Comparison of ENCODE assay signal across 19 cellular contexts in the genomic region with DNA sequence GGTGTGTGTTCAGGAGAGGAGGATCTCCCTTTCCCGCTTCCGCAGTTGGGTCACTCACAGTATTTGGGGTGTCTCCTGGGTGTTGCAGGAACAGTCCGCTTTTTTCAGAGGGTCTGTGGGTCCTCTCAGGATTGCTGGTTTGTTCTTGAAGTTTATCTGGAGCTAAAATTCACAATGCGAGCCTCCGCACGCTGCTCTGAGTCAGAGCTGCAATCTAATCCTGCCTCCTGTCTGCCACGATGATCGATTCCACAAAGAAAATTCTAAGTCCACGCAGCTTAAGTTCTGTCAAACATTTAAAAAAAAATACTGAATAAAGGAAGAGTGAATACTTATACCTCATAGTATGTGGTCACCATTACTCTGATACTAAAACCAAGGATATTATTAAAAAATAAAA.
DNase-seq lines count a peak whose midpoint lies in the region; ATAC-seq, FAIRE-seq and TF ChIP-seq lines count a peak whose summit lies in the region.
"Had no signal": no experiment of that assay in that cellular context is flagged by ENCODE, and none has a peak within 500 bp of the region (broad histone marks: within the 10 kb centered on the region; RNA-seq: fewer than 3 reads in every experiment).

No MANE protein-coding gene starts in this region.

- TF ChIP-seq CTCF in GM23338 (conservative IDR thresholded peaks at IDR 0.05; ENCODE audit: low read depth in 2 of 2) (0 out of 4 replicates have a peak, but pooled peaks of 1 of the 2 experiments have one; percentile 7), PC-3 (conservative IDR thresholded peaks at IDR 0.05; ENCODE audit: low read depth, low read length) (no peak), H1 (IDR thresholded peaks at IDR 0.05; ENCODE audit: control extremely low read depth in 1 of 3, insufficient read depth in 1 of 3, low read depth in 1 of 3, low read length in 3 of 3) (no peak), keratinocyte (optimal IDR thresholded peaks at IDR 0.05 in 1 of 3, IDR thresholded peaks at IDR 0.05 in 1 of 3, conservative IDR thresholded peaks at IDR 0.05 in 1 of 3; ENCODE audit: extremely low read depth in 1 of 3, insufficient read depth in 2 of 3, low read length in 3 of 3) (peak in 1 of 3 experiments; percentile 13)

- intact Hi-C loops in PC-3 (cut with micrococcal nuclease) (no loop called here), Right ventricle myocardium inferior (cut with DNase I) (no loop called here)

- no peak overlapping the region for H4K5ac ChIP-seq in H1 (ENCODE audit: insufficient read length, low read depth, low read length)

- H3K27me3 ChIP-seq in GM23338 (ENCODE audit: insufficient read depth) (no peaks in the 10 kb centered on the region), PC-3 (ENCODE audit: low read length) (no peaks in the 10 kb centered on the region), H1 (replicated peaks in 1 of 4; ENCODE audit: control insufficient read depth in 3 of 4, extremely low read depth in 1 of 4, insufficient read depth in 3 of 4, low read length in 3 of 4) (no peaks in the 10 kb centered on the region), keratinocyte (ENCODE audit: control insufficient read depth, extremely low read depth, insufficient read depth, low read length) (no peaks in the 10 kb centered on the region)
- H3K27me3 ChIP-seq: BE2C had no signal

- no peak for FAIRE-seq in H1 (lab: Jason Lieb, UNC)
- peak; percentile 56 for FAIRE-seq in keratinocyte (lab: Jason Lieb, UNC)
- FAIRE-seq: GM19239 had no signal

- no peaks in the 10 kb centered on the region for H3K9me1 ChIP-seq in keratinocyte (ENCODE audit: control insufficient read depth, extremely low read depth, insufficient read depth, low read length)

- no peaks in the 10 kb centered on the region for H3K79me1 ChIP-seq in H1 (ENCODE audit: low read depth, low read length)

- H3K4me1 ChIP-seq in GM23338 (ENCODE audit: insufficient read depth) = peaks cover 4% of the 10 kb centered on the region; the same call in 1 of the 2 replicates
- H3K4me1 ChIP-seq in PC-3 (ENCODE audit: insufficient read depth, low read length) = no peaks in the 10 kb centered on the region
- H3K4me1 ChIP-seq in H1 (replicated peaks in 1 of 4; ENCODE audit: control insufficient read depth in 3 of 4, insufficient read depth in 4 of 4, low read length in 3 of 4) = no peaks in the 10 kb centered on the region; a peak in 1 of 7 replicates
- peaks cover 17% of the 10 kb centered on the region for H3K4me1 ChIP-seq in keratinocyte (ENCODE audit: control insufficient read depth, extremely low read depth, insufficient read depth, low read length)
- H3K4me1 ChIP-seq: BE2C had no signal

- no peak overlapping the region for H3K9ac ChIP-seq in PC-3 (ENCODE audit: low read length)
- H3K9ac ChIP-seq in H1 (replicated peaks in 1 of 4; ENCODE audit: extremely low read depth in 1 of 4, low read depth in 3 of 4, low read length in 3 of 4) = no peak overlapping the region
- H3K9ac ChIP-seq in keratinocyte (ENCODE audit: control insufficient read depth, extremely low read depth, insufficient read depth, low read length) = peak overlapping the region; percentile 44

- WGBS in H1 (ENCODE audit: extremely low coverage in 1 of 2, insufficient coverage in 1 of 2, insufficient read length in 1 of 2, insufficient replicate concordance in 2 of 2, low coverage in 1 of 2, low lambda C conversion rate in 2 of 2, missing lambda C conversion rate in 1 of 2), 2 experiments = 87% methylated on average over 9 of the region's 9 CpGs; no CpG with 5 or more reads in 1 of the 2 experiments

- H2AFZ ChIP-seq in GM23338 (peak overlapping the region; percentile 48), PC-3 (ENCODE audit: low read length) (0 out of 2 replicates have a peak overlapping the region, but pooled peaks have one; percentile 53), H1 (ENCODE audit: low read length) (0 out of 2 replicates have a peak overlapping the region, but pooled peaks have one; percentile 76), keratinocyte (ENCODE audit: control insufficient read depth, low read length) (peak overlapping the region; percentile 74)

- H3K27ac ChIP-seq in GM23338 (ENCODE audit: low read depth) = no peak overlapping the region
- H3K27ac ChIP-seq in PC-3 (ENCODE audit: low read length) = no peak overlapping the region
- H3K27ac ChIP-seq in H1 (ENCODE audit: low read depth, low read length) = no peak overlapping the region
- H3K27ac ChIP-seq in keratinocyte (ENCODE audit: control insufficient read depth, insufficient read depth, low read length) = peak overlapping the region; percentile 61

- CTCF ChIA-PET in PC-3 (lab: Charles Lee) (no interaction called here), H1 (lab: Charles Lee; ENCODE audit: partially characterized antibody) (interaction anchor here (0.6 to 1.2 kb wide), 3 partner anchors 17 to 168 kb away, joined by 3 to 4 read pairs (median 3); no protein-coding TSS in a partner anchor)

- POLR2A ChIA-PET in PC-3 (lab: Charles Lee; ENCODE audit: unreplicated experiment) (no interaction called here), H1 (lab: Charles Lee; ENCODE audit: partially characterized antibody) (no interaction called here)

- no peaks in the 10 kb centered on the region for H3F3A ChIP-seq in GM23338 (replicated peaks; ENCODE audit: low read depth)
- no peaks in the 10 kb centered on the region for H3F3A ChIP-seq in PC-3 (ENCODE audit: low read length, unreplicated experiment)

- ATAC-seq in GM23338 = no peak
- no peak for ATAC-seq in PC-3
- ATAC-seq in Right ventricle myocardium inferior = no peak
- ATAC-seq in HG03097 (IDR thresholded peaks at IDR 0.05; ENCODE audit: low FRiP score, unreplicated experiment) = no peak

- H2BK20ac ChIP-seq in H1 (ENCODE audit: low read length) = no peak overlapping the region

- H3K4me2 ChIP-seq in GM23338 = no peak overlapping the region
- no peak overlapping the region for H3K4me2 ChIP-seq in PC-3 (ENCODE audit: low read length)
- H3K4me2 ChIP-seq in H1 (ENCODE audit: insufficient read depth in 1 of 2, low read depth in 2 of 2, low read length in 2 of 2) = no peak overlapping the region
- peak overlapping the region; percentile 69 for H3K4me2 ChIP-seq in keratinocyte (ENCODE audit: control insufficient read depth, extremely low read depth, insufficient read depth, low read depth, low read length)

- H3K27ac Mint-ChIP-seq in GM23338 = peak overlapping the region; percentile 37; the same call in 1 of the 2 replicates
- no peak overlapping the region for H3K27ac Mint-ChIP-seq in T-helper 2 cell treated with Interferon-gamma antibody and Interleukin-4, amounts not matched to agents 5 μg/mL and 100 μg/mL, for 36 hours
- H3K27ac Mint-ChIP-seq: CD4-positive, alpha-beta T cell had no signal

- no peak overlapping the region for H4K91ac ChIP-seq in H1 (replicated peaks; ENCODE audit: insufficient read length, low read length)

- no peak overlapping the region for H3K18ac ChIP-seq in H1 (ENCODE audit: extremely low read depth, low read length)

- no peaks in the 10 kb centered on the region for H4K20me1 ChIP-seq in GM23338 (replicated peaks; ENCODE audit: insufficient read depth)
- no peaks in the 10 kb centered on the region for H4K20me1 ChIP-seq in PC-3 (ENCODE audit: low read length)
- no peaks in the 10 kb centered on the region for H4K20me1 ChIP-seq in H1 (replicated peaks in 1 of 2; ENCODE audit: control insufficient read depth in 1 of 2, insufficient read depth in 2 of 2, low read length in 2 of 2)
- H4K20me1 ChIP-seq in keratinocyte (ENCODE audit: control insufficient read depth, extremely low read depth, insufficient read depth, low read length) = no peaks in the 10 kb centered on the region

- H4K8ac ChIP-seq in H1 (ENCODE audit: extremely low read depth, insufficient read depth, low read length) = no peak overlapping the region

- peaks cover 8% of the 10 kb centered on the region; the same call in 1 of the 2 replicates for H3K9me2 ChIP-seq in GM23338 (ENCODE audit: insufficient read depth)
- no peaks in the 10 kb centered on the region for H3K9me2 ChIP-seq in PC-3 (replicated peaks; ENCODE audit: low read length)

- no peak overlapping the region for H2BK120ac ChIP-seq in H1 (replicated peaks; ENCODE audit: low read depth, low read length)

- no peaks in the 10 kb centered on the region for H3K79me2 ChIP-seq in GM23338 (replicated peaks; ENCODE audit: insufficient read depth)
- no peaks in the 10 kb centered on the region for H3K79me2 ChIP-seq in PC-3 (ENCODE audit: low read length)
- no peaks in the 10 kb centered on the region for H3K79me2 ChIP-seq in H1 (ENCODE audit: control insufficient read depth in 1 of 2, insufficient read depth in 2 of 2, low read length in 2 of 2)
- no peaks in the 10 kb centered on the region for H3K79me2 ChIP-seq in keratinocyte (ENCODE audit: control insufficient read depth, insufficient read depth, low read length)

- no peak overlapping the region for H2AK5ac ChIP-seq in H1 (ENCODE audit: low read depth, low read length)

- no peak for TF ChIP-seq EP300 in H1 (IDR thresholded peaks at IDR 0.05; ENCODE audit: borderline replicate concordance in 1 of 2, low read depth in 2 of 2, low read length in 2 of 2)

- H2BK15ac ChIP-seq in H1 (ENCODE audit: low read length) = no peak overlapping the region

- H3K4me3 Mint-ChIP-seq in GM23338 = no peak overlapping the region
- H3K4me3 Mint-ChIP-seq in T-helper 2 cell treated with Interferon-gamma antibody and Interleukin-4, amounts not matched to agents 5 μg/mL and 100 μg/mL, for 36 hours = no peak overlapping the region
- H3K4me3 Mint-ChIP-seq: CD4-positive, alpha-beta T cell had no signal

- no peak overlapping the region for H3K23ac ChIP-seq in H1 (ENCODE audit: insufficient read length)

- peaks cover 2% of the 10 kb centered on the region; the same call in 1 of the 3 replicates for H3K9me3 Mint-ChIP-seq in GM23338
- peaks cover 3% of the 10 kb centered on the region for H3K9me3 Mint-ChIP-seq in T-helper 2 cell treated with Interferon-gamma antibody and Interleukin-4, amounts not matched to agents 5 μg/mL and 100 μg/mL, for 36 hours

- no peak overlapping the region for H3K4ac ChIP-seq in H1 (replicated peaks; ENCODE audit: insufficient read length, low read depth, low read length)

- no peaks in the 10 kb centered on the region for H3K36me3 Mint-ChIP-seq in GM23338 (ENCODE audit: low read depth)
- H3K36me3 Mint-ChIP-seq in T-helper 2 cell treated with Interferon-gamma antibody and Interleukin-4, amounts not matched to agents 5 μg/mL and 100 μg/mL, for 36 hours (ENCODE audit: low read depth) = no peaks in the 10 kb centered on the region

- H3K36me3 ChIP-seq in GM23338 (ENCODE audit: insufficient read depth) (no peaks in the 10 kb centered on the region), PC-3 (ENCODE audit: low read depth, low read length) (no peaks in the 10 kb centered on the region), H1 (ENCODE audit: control insufficient read depth in 2 of 4, insufficient read depth in 4 of 4, low read length in 3 of 4) (no peaks in the 10 kb centered on the region), keratinocyte (ENCODE audit: control insufficient read depth in 2 of 2, extremely low read depth in 1 of 2, insufficient read depth in 2 of 2, low read length in 2 of 2) (no peaks in the 10 kb centered on the region)
- H3K36me3 ChIP-seq: BE2C had no signal

- dilution Hi-C loops in keratinocyte (cut with MboI; ENCODE audit: extremely low pct_ligation_motif_present, low sequenced_read_pairs) = no loop called here

- H3K4me1 Mint-ChIP-seq in GM23338 = peaks cover 13% of the 10 kb centered on the region
- no peaks in the 10 kb centered on the region for H3K4me1 Mint-ChIP-seq in T-helper 2 cell treated with Interferon-gamma antibody and Interleukin-4, amounts not matched to agents 5 μg/mL and 100 μg/mL, for 36 hours (ENCODE audit: low read depth)

- H3K56ac ChIP-seq in H1 (replicated peaks; ENCODE audit: insufficient read length, low read depth, low read length) = no peak overlapping the region

- no peak for DNase-seq in GM23338 (ENCODE audit: low spot score)
- DNase-seq in PC-3 = no peak
- DNase-seq in H1 (ENCODE audit: low read depth in 1 of 2, low spot score in 2 of 2) = no peak
- no peak for DNase-seq in keratinocyte (ENCODE audit: low read depth, low spot score)
- no peak for DNase-seq in NCI-H2171 treated with DMSO at 0.1 percent for 48 hours (lab: John Stamatoyannopoulos, UW)
- no peak for DNase-seq in Right ventricle myocardium inferior (ENCODE audit: missing footprints)
- no peak for DNase-seq in T-helper 2 cell treated with Interferon-gamma antibody and Interleukin-4, amounts not matched to agents 5 μg/mL and 100 μg/mL, for 36 hours (ENCODE audit: low spot score)
- DNase-seq: 8988T; BE2C; CD4-positive, alpha-beta T cell; DMS53; Karpas-422; MM.1S; NCI-H1105; NCI-H1930; NCI-H446; NCI-H748 treated with DMSO at 0.1 percent for 48 hours had no signal

- no peak overlapping the region for H3K4me3 ChIP-seq in GM23338
- no peak overlapping the region for H3K4me3 ChIP-seq in PC-3 (ENCODE audit: low read length)
- H3K4me3 ChIP-seq in H1 (ENCODE audit: extremely low read depth in 1 of 4, insufficient read depth in 2 of 4, low read depth in 3 of 4, low read length in 4 of 4) = no peak overlapping the region
- H3K4me3 ChIP-seq in keratinocyte (ENCODE audit: control insufficient read depth in 2 of 3, extremely low read depth in 1 of 3, insufficient read depth in 2 of 3, low read depth in 1 of 3, low read length in 3 of 3) = peak overlapping the region in 1 of 3 experiments; percentile 38

- no peak overlapping the region for H2BK5ac ChIP-seq in H1 (ENCODE audit: low read depth, low read length)

- no peak for TF ChIP-seq RAD21 in H1 (IDR thresholded peaks at IDR 0.05 in 1 of 2, conservative IDR thresholded peaks at IDR 0.05 in 1 of 2; ENCODE audit: low read depth in 2 of 2, low read length in 2 of 2)

- no TSS peak for BruUV-seq in PC-3 (replicated peaks; lab: Mats Ljungman, UMichigan)

- H3K14ac ChIP-seq in H1 (ENCODE audit: insufficient read length) = no peak overlapping the region

- no peaks in the 10 kb centered on the region for H3K23me2 ChIP-seq in H1 (ENCODE audit: low read depth, low read length)

- no peak for TF ChIP-seq POLR2A in H1 (IDR thresholded peaks at IDR 0.05; ENCODE audit: control extremely low read depth in 1 of 2, low read depth in 2 of 2, low read length in 2 of 2)

- H3K27me3 Mint-ChIP-seq in GM23338 (ENCODE audit: insufficient read depth, low read depth, poor library complexity) = peaks cover 2% of the 10 kb centered on the region
- H3K27me3 Mint-ChIP-seq in T-helper 2 cell treated with Interferon-gamma antibody and Interleukin-4, amounts not matched to agents 5 μg/mL and 100 μg/mL, for 36 hours (ENCODE audit: low read depth) = no peaks in the 10 kb centered on the region
- H3K27me3 Mint-ChIP-seq: CD4-positive, alpha-beta T cell had no signal

- no peak overlapping the region for H2BK12ac ChIP-seq in H1 (ENCODE audit: low read depth, low read length)

- H3K9me3 ChIP-seq in PC-3 (ENCODE audit: low read length) (no peaks in the 10 kb centered on the region), H1 (ENCODE audit: insufficient read depth in 2 of 2, low read depth in 1 of 2, low read length in 1 of 2) (no peaks in the 10 kb centered on the region), keratinocyte (ENCODE audit: control insufficient read depth, low read depth, low read length) (no peaks in the 10 kb centered on the region)
- H3K9me3 ChIP-seq: BE2C had no signal
